In the genomic region with DNA sequence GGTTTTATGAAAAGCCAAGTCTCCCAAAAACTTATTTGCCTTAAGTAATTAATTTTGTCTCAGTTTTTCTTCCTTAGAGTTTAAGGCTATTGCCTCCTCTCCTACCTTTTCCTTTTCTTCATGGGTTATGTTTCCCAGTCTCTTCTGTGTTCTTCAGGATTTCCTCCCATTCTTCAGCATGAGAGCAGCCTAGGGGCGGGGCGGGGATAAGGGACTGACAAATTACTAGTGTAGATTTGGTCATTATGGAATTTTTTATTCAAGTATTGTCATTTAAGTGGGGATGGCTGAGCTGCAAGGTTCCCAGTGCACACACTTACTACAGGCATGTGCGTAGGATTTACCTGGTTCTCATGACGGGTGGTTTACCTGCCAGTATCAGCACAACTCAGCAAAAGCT, we compare ENCODE assay signal across 15 cellular contexts. TPM values are rescaled to one million over a fixed set of nuclear protein-coding genes. Genes with fewer than 3 reads are reported as not detected.
DNase-seq lines count a peak whose midpoint lies in the region; ATAC-seq, FAIRE-seq and TF ChIP-seq lines count a peak whose summit lies in the region.
"Had no signal": no experiment of that assay in that cellular context is flagged by ENCODE, and none has a peak within 500 bp of the region (broad histone marks: within the 10 kb centered on the region; RNA-seq: fewer than 3 reads in every experiment).

No MANE protein-coding gene starts in this region.

- H3K79me1 ChIP-seq in trophoblast cell (ENCODE audit: low read length): no peaks in the 10 kb centered on the region

- H3K9me3 ChIP-seq in CD4-positive, alpha-beta T cell (ENCODE audit: control insufficient read depth, low read length): no peaks in the 10 kb centered on the region
- H3K9me3 ChIP-seq in heart right ventricle: no peaks in the 10 kb centered on the region
- H3K9me3 ChIP-seq in trophoblast cell (ENCODE audit: insufficient read depth, low read depth, low read length): no peaks in the 10 kb centered on the region

- no peak overlapping the region for H3K23ac ChIP-seq in trophoblast cell (ENCODE audit: low read length)

- 55 to 58% methylated on average over 4 of the region's 4 CpGs for WGBS in heart right ventricle, 2 donors
- WGBS in trophoblast cell (ENCODE audit: extremely low coverage, insufficient coverage, insufficient read length): no CpG with 5 or more reads among the region's 4 CpGs

- peak overlapping the region; percentile 52 for H3K4ac ChIP-seq in trophoblast cell (ENCODE audit: low read depth, low read length)

- no peak for FAIRE-seq in GM12892 (lab: Jason Lieb, UNC)

- peaks cover 0 to 84% (median 10%) of the 10 kb centered on the region in 9 donors for H3K36me3 ChIP-seq in heart right ventricle
- H3K36me3 ChIP-seq in trophoblast cell (ENCODE audit: control insufficient read depth in 1 of 2, insufficient read depth in 2 of 2, low read length in 2 of 2): peaks cover 20 to 44% of the 10 kb centered on the region in 2 experiments

- no peak overlapping the region for H2BK12ac ChIP-seq in trophoblast cell (ENCODE audit: low read length)

- CTCF ChIA-PET in CD4-positive, alpha-beta T cell (lab: Charles Lee): interaction anchor here (0.6 kb wide), 1 partner anchor 45 kb away, joined by 3 read pairs; no protein-coding TSS in a partner anchor

- no peak overlapping the region for H2AK5ac ChIP-seq in trophoblast cell (ENCODE audit: low read length)

- H3K36me3 Mint-ChIP-seq in CD4-positive, alpha-beta T cell (ENCODE audit: low read depth): peaks cover 71% of the 10 kb centered on the region
- peaks cover 58% of the 10 kb centered on the region for H3K36me3 Mint-ChIP-seq in activated naive CD8-positive, alpha-beta T cell treated with anti-CD3 and anti-CD28 coated beads for 36 hours

- no peak overlapping the region for H2BK5ac ChIP-seq in trophoblast cell (ENCODE audit: low read depth, low read length, poor library complexity)

- H3K4me2 ChIP-seq in trophoblast cell (ENCODE audit: low read length): no peak overlapping the region

- H3K4me1 ChIP-seq in heart right ventricle (peaks cover 21 to 82% (median 75%) of the 10 kb centered on the region in 9 donors), trophoblast cell (ENCODE audit: control insufficient read depth in 1 of 2, insufficient read depth in 2 of 2, low read length in 2 of 2) (peaks cover 8 to 17% of the 10 kb centered on the region in 2 experiments)

- peak overlapping the region in 2 of 10 donors; percentile 3 to 4 for H3K4me3 ChIP-seq in heart right ventricle
- no peak overlapping the region for H3K4me3 ChIP-seq in trophoblast cell (ENCODE audit: low read depth, low read length)
- H3K4me3 ChIP-seq: SK-N-MC had no signal

- DNase-seq in CD4-positive, alpha-beta T cell: no peak
- no peak for DNase-seq in activated naive CD8-positive, alpha-beta T cell treated with anti-CD3 and anti-CD28 coated beads for 36 hours
- DNase-seq in heart right ventricle (peak; percentile 31 to 41), trophoblast cell (peak in 1 of 2 donors; percentile 22), mucosa of gallbladder (ENCODE audit: low spot score) (no peak), superior temporal gyrus (ENCODE audit: extremely low spot score) (no peak), HuH-7.5 (ENCODE audit: low spot score) (no peak), GM12892 (ENCODE audit: insufficient read length) (no peak)
- DNase-seq: activated naive CD4-positive, alpha-beta T cell treated with Interleukin-2 at 50 U/mL for 16 hours; central memory CD4-positive, alpha-beta T cell; DMS153; glutamatergic neuron; NCI-H510A; stimulated activated CD4-positive, alpha-beta T cell treated with anti-CD3 and anti-CD28 coated beads, Interleukin-2, amount 100 ng/mL, for 24 hours had no signal

- no peak overlapping the region for H3K4me3 Mint-ChIP-seq in CD4-positive, alpha-beta T cell
- no peak overlapping the region for H3K4me3 Mint-ChIP-seq in activated naive CD8-positive, alpha-beta T cell treated with anti-CD3 and anti-CD28 coated beads for 36 hours

- no peak overlapping the region for H4K12ac ChIP-seq in trophoblast cell (ENCODE audit: low read depth, low read length)

- intact Hi-C loops in CD4-positive, alpha-beta T cell (cut with DNase I, micrococcal nuclease): no loop called here
- intact Hi-C loops in heart right ventricle (cut with DNase I): loop anchor here in 1 of 10 donors (5.0 kb wide), 1 partner anchor 35 kb away; the partner anchor contains the start of gene PIGV

- POLR2A ChIA-PET in CD4-positive, alpha-beta T cell (lab: Charles Lee): no interaction called here

- no peak overlapping the region for H4K8ac ChIP-seq in trophoblast cell (ENCODE audit: low read depth, low read length)

- no peaks in the 10 kb centered on the region for H3K9me3 Mint-ChIP-seq in CD4-positive, alpha-beta T cell
- no peaks in the 10 kb centered on the region for H3K9me3 Mint-ChIP-seq in activated naive CD8-positive, alpha-beta T cell treated with anti-CD3 and anti-CD28 coated beads for 36 hours

- H3K27ac ChIP-seq in CD4-positive, alpha-beta T cell (ENCODE audit: low read depth, low read length): no peak overlapping the region
- H3K27ac ChIP-seq in heart right ventricle (peak overlapping the region; percentile 14 to 84 (median 66)), trophoblast cell (ENCODE audit: low read depth, low read length) (no peak overlapping the region)
- H3K27ac ChIP-seq: SK-N-MC had no signal

- no peaks in the 10 kb centered on the region for H3K27me3 Mint-ChIP-seq in CD4-positive, alpha-beta T cell
- H3K27me3 Mint-ChIP-seq in activated naive CD8-positive, alpha-beta T cell treated with anti-CD3 and anti-CD28 coated beads for 36 hours: no peaks in the 10 kb centered on the region

- TF ChIP-seq POLR2A in GM12892 (IDR thresholded peaks at IDR 0.05; ENCODE audit: low read depth, low read length): no peak

- no peak overlapping the region for H4K91ac ChIP-seq in trophoblast cell (ENCODE audit: low read depth, low read length)

- H3K18ac ChIP-seq in trophoblast cell (ENCODE audit: low read length): no peak overlapping the region

- no peak overlapping the region for H2AFZ ChIP-seq in trophoblast cell (ENCODE audit: insufficient read depth, low read length, poor library complexity)

- peaks cover 1% of the 10 kb centered on the region for H3K79me2 ChIP-seq in trophoblast cell (ENCODE audit: control insufficient read depth, insufficient read depth, low read length, poor library complexity)

- H3K4me1 Mint-ChIP-seq in CD4-positive, alpha-beta T cell (ENCODE audit: low read depth): peaks cover 73% of the 10 kb centered on the region
- peaks cover 60% of the 10 kb centered on the region for H3K4me1 Mint-ChIP-seq in activated naive CD8-positive, alpha-beta T cell treated with anti-CD3 and anti-CD28 coated beads for 36 hours

- H2BK120ac ChIP-seq in trophoblast cell (ENCODE audit: insufficient read depth, low read length, poor library complexity): no peak overlapping the region

- no peaks in the 10 kb centered on the region for H3K27me3 ChIP-seq in CD4-positive, alpha-beta T cell (ENCODE audit: control insufficient read depth, insufficient read depth, low read length)
- no peaks in the 10 kb centered on the region for H3K27me3 ChIP-seq in heart right ventricle
- no peaks in the 10 kb centered on the region for H3K27me3 ChIP-seq in trophoblast cell (ENCODE audit: insufficient read depth, low read length)

- H3K9ac ChIP-seq in trophoblast cell (ENCODE audit: low read length): no peak overlapping the region

- no peak for TF ChIP-seq CTCF in CD4-positive, alpha-beta T cell (IDR thresholded peaks at IDR 0.05)
- TF ChIP-seq CTCF in heart right ventricle (IDR thresholded peaks at IDR 0.05): no peak

- peak overlapping the region; percentile 74 for H3K27ac Mint-ChIP-seq in CD4-positive, alpha-beta T cell
- H3K27ac Mint-ChIP-seq in activated naive CD8-positive, alpha-beta T cell treated with anti-CD3 and anti-CD28 coated beads for 36 hours: peak overlapping the region; percentile 65

- no peak overlapping the region for H3K14ac ChIP-seq in trophoblast cell (ENCODE audit: low read length)

- ATAC-seq in CD4-positive, alpha-beta T cell (ENCODE audit: poor library complexity): no peak
- ATAC-seq in heart right ventricle: peak in 6 of 8 donors; percentile 18 to 68 (median 55)

RNA-seq across cellular contexts. Expression of gene PIGV, which starts 35.2 kb away (rescaled TPM):
- total RNA-seq in CD4-positive, alpha-beta T cell: 1 to 10 TPM; 3.8 to 4.7 TPM
- total RNA-seq in activated naive CD8-positive, alpha-beta T cell treated with anti-CD3 and anti-CD28 coated beads for 36 hours: 10 to 100 TPM; 20.8 to 20.9 TPM
- 1 to 10 TPM; 2.7 to 7.5 (median 4.6) TPM for total RNA-seq in heart right ventricle
- 1 to 10 TPM; 2.9 to 3.4 TPM for polyA plus RNA-seq in heart right ventricle
- polyA plus RNA-seq in trophoblast cell (2013): 6.1 and 6.5 TPM in 2 replicates
- total RNA-seq in mucosa of gallbladder: 19.3 TPM
- polyA plus RNA-seq in GM12892 (2012; ENCODE audit: missing spikeins): 12.9 TPM

RNA-seq across cellular contexts. Expression of gene ARID1A, which starts 56.7 kb away (rescaled TPM):
- total RNA-seq in CD4-positive, alpha-beta T cell: 100 to 1,000 TPM; 102 to 103 TPM
- total RNA-seq in activated naive CD8-positive, alpha-beta T cell treated with anti-CD3 and anti-CD28 coated beads for 36 hours: 10 to 100 TPM; 75.6 to 78.4 TPM
- total RNA-seq in heart right ventricle: 10 to 100 TPM; 33.6 to 62.5 (median 45.7) TPM
- 10 to 100 TPM; 14.5 to 16.8 TPM for polyA plus RNA-seq in heart right ventricle
- 84.0 and 87.9 TPM in 2 replicates for polyA plus RNA-seq in trophoblast cell (2013)
- 83.6 TPM for total RNA-seq in mucosa of gallbladder
- polyA plus RNA-seq in GM12892 (2012; ENCODE audit: missing spikeins): 35.4 TPM

Comparison
In these comparisons a context has a peak if more than half of its experiments do, and no peak if none do; other contexts are left out.
1. DNase-seq: peak in heart right ventricle (2 of 2); none in CD4-positive, alpha-beta T cell (0 of 10), activated naive CD8-positive, alpha-beta T cell treated with anti-CD3 and anti-CD28 coated beads for 36 hours (single experiment), mucosa of gallbladder (single experiment), superior temporal gyrus (single experiment), HuH-7.5 (single experiment) and GM12892 (single experiment).
2. H3K27ac ChIP-seq: peak in heart right ventricle (10 of 10); none in CD4-positive, alpha-beta T cell (single experiment) and trophoblast cell (single experiment).